Comparison of ENCODE assay signal across 10 cellular contexts in genomic region chr6:10465633-10466499, GRCh38. TPM values are rescaled to one million over a fixed set of nuclear protein-coding genes. Genes with fewer than 3 reads are reported as not detected.
A peak's percentile ranks its signal among the peaks of the same experiment; 100 is the strongest.
DNase-seq lines count a peak whose midpoint lies in the region; ATAC-seq lines count a peak whose summit lies in the region.
"Had no signal": no experiment of that assay in that cellular context is flagged by ENCODE, and none has a peak within 500 bp of the region (broad histone marks: within the 10 kb centered on the region; RNA-seq: fewer than 3 reads in every experiment).

No MANE protein-coding gene starts in this region.

- DNase-seq in NCI-H1436 (lab: John Stamatoyannopoulos, UW) (peak; percentile 29), NCI-H1436 treated with DMSO at 0.1 percent for 48 hours (lab: John Stamatoyannopoulos, UW) (no peak), SK-N-DZ (ENCODE audit: low spot score) (peak; percentile 12), glomerular visceral epithelial cell (ENCODE audit: extremely low spot score) (peak; percentile 53), cerebellum (ENCODE audit: low spot score) (no peak)

- ATAC-seq in HG03342 (IDR thresholded peaks at IDR 0.05; ENCODE audit: unreplicated experiment) (peak; percentile 46), HG03095 (IDR thresholded peaks at IDR 0.05; ENCODE audit: unreplicated experiment) (no peak), HG02938 (IDR thresholded peaks at IDR 0.05; ENCODE audit: unreplicated experiment) (no peak)

RNA-seq across cellular contexts. Expression of gene TFAP2A, which starts 51.0 kb away (rescaled TPM):
- not detected in 2 replicates for polyA plus RNA-seq in SK-N-DZ (2014; cell fraction: cytosol; rRNA removed)
- not detected in 2 replicates for polyA plus RNA-seq in SK-N-DZ (2014; cell fraction: nucleus; rRNA removed)
- total RNA-seq in cerebellum, result 17.1 TPM
- total RNA-seq: activated CD8-positive, alpha-beta memory T cell treated with anti-CD3 and anti-CD28 coated beads for 36 hours; CD4-positive, CD25-positive, alpha-beta regulatory T cell had no signal
- polyA plus RNA-seq: CD4-positive, CD25-positive, alpha-beta regulatory T cell had no signal

RNA-seq across cellular contexts. Expression of gene GCNT2, which starts 55.3 kb away (rescaled TPM):
- 0.25 and 0.90 TPM in 2 replicates for polyA plus RNA-seq in SK-N-DZ (2014; cell fraction: cytosol; rRNA removed)
- polyA plus RNA-seq in SK-N-DZ (2014; cell fraction: nucleus; rRNA removed), result 0.15 and 0.50 TPM in 2 replicates
- 58.3 TPM for total RNA-seq in cerebellum

Comparison
In these comparisons a context has a peak if more than half of its experiments do, and no peak if none do; other contexts are left out.
1. DNase-seq: peak in NCI-H1436 (single experiment), SK-N-DZ (single experiment) and glomerular visceral epithelial cell (single experiment); none in NCI-H1436 treated with DMSO at 0.1 percent for 48 hours (single experiment) and cerebellum (single experiment).